Comparison of ENCODE assay signal across 13 cellular contexts in genomic region chr9:97714435-97714834, GRCh38. TPM values are rescaled to one million over a fixed set of nuclear protein-coding genes. Genes with fewer than 3 reads are reported as not detected.
A peak's percentile ranks its signal among the peaks of the same experiment; 100 is the strongest.
DNase-seq lines count a peak whose midpoint lies in the region; ATAC-seq and TF ChIP-seq lines count a peak whose summit lies in the region.
"Had no signal": no experiment of that assay in that cellular context is flagged by ENCODE, and none has a peak within 500 bp of the region (broad histone marks: within the 10 kb centered on the region; RNA-seq: fewer than 3 reads in every experiment).

No MANE protein-coding gene starts in this region.

- peak overlapping the region in 1 of 3 donors; percentile 46 for H3K4me3 Mint-ChIP-seq in T-cell

- H3K9me3 Mint-ChIP-seq in T-cell = no peaks in the 10 kb centered on the region

- DNase-seq in AG04449 (ENCODE audit: low read depth, low spot score) = peak; percentile 54
- peak; percentile 24 for DNase-seq in GM12865 (ENCODE audit: low read depth)
- DNase-seq in T-cell = peak in 1 of 34 experiments; percentile 4
- DNase-seq in fibroblast of the aortic adventitia (ENCODE audit: low read depth) = peak; percentile 65
- no peak for DNase-seq in NCI-H82 (lab: John Stamatoyannopoulos, UW)
- DNase-seq in NCI-H1417 (lab: John Stamatoyannopoulos, UW) = no peak
- DNase-seq: activated effector memory CD4-positive, alpha-beta T cell treated with Interleukin-2 at 50 U/mL for 16 hours; effector CD8-positive, alpha-beta T cell; NCI-H526 treated with DMSO at 0.1 percent for 48 hours; psoas muscle had no signal

- no peaks in the 10 kb centered on the region for H3K36me3 Mint-ChIP-seq in T-cell

- POLR2A ChIA-PET in AG04449 (lab: Yijun Ruan, JAX) = interaction anchor here (0.5 to 0.7 kb wide), 2 partner anchors 163 to 344 kb away, joined by 3 read pairs; no protein-coding TSS in a partner anchor
- POLR2A ChIA-PET in T-cell (lab: Charles Lee) = interaction anchor here in 1 of 2 donors (0.7 kb wide), 1 partner anchor 888 kb away, joined by 3 read pairs; no protein-coding TSS in a partner anchor

- TF ChIP-seq CTCF in AG04449 (IDR thresholded peaks at IDR 0.05; ENCODE audit: insufficient read depth, low read length, missing control alignments) (no peak), GM12865 (IDR thresholded peaks at IDR 0.05; ENCODE audit: insufficient read depth, low read depth, low read length, missing control alignments) (no peak), fibroblast of the aortic adventitia (IDR thresholded peaks at IDR 0.05; ENCODE audit: insufficient read depth, low read length) (no peak)

- H3K27me3 Mint-ChIP-seq in T-cell = peaks cover 8 to 9% of the 10 kb centered on the region in 2 donors

- H3K4me3 ChIP-seq in AG04449 (ENCODE audit: low read depth, low read length) = no peak overlapping the region
- H3K4me3 ChIP-seq in GM12865 (ENCODE audit: low read depth, low read length) = no peak overlapping the region
- no peak overlapping the region for H3K4me3 ChIP-seq in fibroblast of the aortic adventitia (ENCODE audit: low read depth, low read length)
- H3K4me3 ChIP-seq: K562, psoas muscle had no signal

- CTCF ChIA-PET in AG04449 (lab: Yijun Ruan, JAX) (interaction anchor here (0.6 to 8.9 kb wide), 6 partner anchors 11 to 552 kb away, joined by 3 to 119 read pairs (median 4); no protein-coding TSS in a partner anchor), T-cell (lab: Charles Lee) (no interaction called here)

- ATAC-seq in T-cell (replicated peaks in 1 of 4) = peak in 3 of 4 experiments; percentile 34 to 75 (median 42)
- no peak for ATAC-seq in GM21737 (IDR thresholded peaks at IDR 0.05; ENCODE audit: unreplicated experiment)
- ATAC-seq in HG03045 (IDR thresholded peaks at IDR 0.05; ENCODE audit: unreplicated experiment) = no peak
- ATAC-seq: K562, psoas muscle had no signal

- no peak overlapping the region for H3K27ac Mint-ChIP-seq in T-cell

- peaks cover 27 to 29% (median 28%) of the 10 kb centered on the region in 3 donors for H3K4me1 Mint-ChIP-seq in T-cell

RNA-seq across cellular contexts. Expression of gene XPA, which starts 17.3 kb away (rescaled TPM):
- total RNA-seq in T-cell (10 to 100 TPM; 21.7 to 24.5 (median 23.3) TPM), fibroblast of the aortic adventitia (ENCODE audit: low replicate concordance) (11.1 and 39.5 TPM in 2 replicates)

Comparison
In these comparisons a context has a peak if more than half of its experiments do, and no peak if none do; other contexts are left out.
1. DNase-seq: peak in AG04449 (single experiment), GM12865 (single experiment) and fibroblast of the aortic adventitia (single experiment); none in NCI-H82 (single experiment) and NCI-H1417 (0 of 3).
2. ATAC-seq: peak in T-cell (3 of 4); none in GM21737 (single experiment) and HG03045 (single experiment).